ENCODE assay signal across 18 cellular contexts in the genomic region with DNA sequence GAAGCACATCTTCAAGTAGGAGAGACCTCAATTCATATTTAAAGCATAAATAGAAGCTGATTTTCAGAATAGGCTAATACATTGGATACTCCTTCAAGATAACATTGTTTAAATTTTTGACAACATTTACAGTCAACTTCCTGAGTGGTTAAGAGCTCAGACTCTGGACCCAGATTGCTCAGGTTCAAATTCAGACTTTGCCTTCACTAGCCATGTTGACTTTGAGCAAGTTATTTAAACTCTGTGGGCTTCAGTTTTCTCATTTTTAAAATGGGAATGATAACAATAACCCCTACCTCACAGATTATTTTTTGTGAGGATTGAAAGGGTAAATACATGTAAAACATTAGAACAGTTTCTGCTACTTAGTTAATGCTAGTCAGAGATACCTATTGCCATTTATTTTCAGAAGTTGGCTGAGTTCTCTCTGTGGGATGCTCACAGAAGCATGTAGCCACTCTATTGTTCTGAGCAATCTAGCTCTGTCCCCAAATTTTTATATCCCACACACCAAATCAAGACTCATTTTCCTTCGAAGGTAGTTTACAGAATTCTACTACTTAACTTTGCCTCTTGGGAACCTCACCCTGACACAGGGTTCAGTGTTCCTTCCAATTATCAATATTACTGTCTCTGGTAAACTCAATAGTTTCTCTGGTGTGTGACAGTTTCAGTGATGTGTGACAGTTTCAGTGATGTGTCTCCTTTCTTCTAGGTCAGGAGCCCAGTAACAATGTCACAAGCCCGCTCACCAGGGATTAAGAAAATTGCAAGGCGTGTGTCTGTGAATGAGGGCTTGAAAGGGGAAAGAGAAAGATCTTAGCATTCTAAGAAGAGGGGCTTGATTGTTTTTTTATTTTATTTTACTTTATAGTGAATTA.
DNase-seq lines count a peak whose midpoint lies in the region; ATAC-seq, FAIRE-seq and TF ChIP-seq lines count a peak whose summit lies in the region.
"Had no signal": no experiment of that assay in that cellular context is flagged by ENCODE, and none has a peak within 500 bp of the region (broad histone marks: within the 10 kb centered on the region; RNA-seq: fewer than 3 reads in every experiment).

No MANE protein-coding gene starts in this region.

- TF ChIP-seq POLR2A in GM12891 (IDR thresholded peaks at IDR 0.05; ENCODE audit: low read depth, low read length) = no peak

- H3K4me1 ChIP-seq in aorta (ENCODE audit: control insufficient read depth in 1 of 2, insufficient read depth in 2 of 2, low read length in 2 of 2) = peaks cover 0 to 2% of the 10 kb centered on the region in 2 donors
- H3K4me1 ChIP-seq: esophagus squamous epithelium had no signal

- H3K27ac ChIP-seq in caudate nucleus (ENCODE audit: low read depth, low read length) (no peak overlapping the region), aorta (ENCODE audit: low read depth in 1 of 2, low read length in 2 of 2) (no peak overlapping the region)
- H3K27ac ChIP-seq: A549, esophagus squamous epithelium, GM23248, thoracic aorta had no signal

- ATAC-seq in GM19438 (IDR thresholded peaks at IDR 0.05; ENCODE audit: low read depth, unreplicated experiment) = peak; percentile 85
- ATAC-seq in HG02763 (IDR thresholded peaks at IDR 0.05; ENCODE audit: unreplicated experiment) = peak; percentile 71
- ATAC-seq in HG03442 (IDR thresholded peaks at IDR 0.05; ENCODE audit: unreplicated experiment) = peak; percentile 70
- no peak for ATAC-seq in aorta (ENCODE audit: low FRiP score)
- ATAC-seq: A549, left ventricle myocardium superior, T-cell had no signal

- H3K27me3 ChIP-seq in aorta (ENCODE audit: control insufficient read depth in 1 of 2, insufficient read depth in 2 of 2, low read length in 1 of 2) = no peaks in the 10 kb centered on the region
- H3K27me3 ChIP-seq: esophagus squamous epithelium had no signal

- peak; percentile 78 for FAIRE-seq in GM12891 (lab: Jason Lieb, UNC)
- FAIRE-seq: A549, colon, D721Med had no signal

- intact Hi-C loops in aorta (cut with DNase I) = no loop called here

- no peak overlapping the region for H3K4me3 ChIP-seq in aorta (ENCODE audit: low read length in 2 of 2)
- H3K4me3 ChIP-seq: A549, esophagus squamous epithelium, GM23248, thoracic aorta had no signal

- no peaks in the 10 kb centered on the region for H3K9me3 ChIP-seq in aorta (ENCODE audit: control insufficient read depth, low read length)
- H3K9me3 ChIP-seq: A549, esophagus squamous epithelium, thoracic aorta had no signal

- no peaks in the 10 kb centered on the region for H3K36me3 ChIP-seq in aorta (ENCODE audit: control insufficient read depth in 1 of 2, insufficient read depth in 2 of 2, low read length in 1 of 2)
- H3K36me3 ChIP-seq: esophagus squamous epithelium, thoracic aorta had no signal

- 86 to 87% methylated on average over 3 of the region's 3 CpGs for WGBS in aorta, 2 donors

- no peak for DNase-seq in GM12891 (ENCODE audit: insufficient read length, low spot score)
- no peak for DNase-seq in caudate nucleus (lab: John Stamatoyannopoulos, UW)
- no peak for DNase-seq in aorta
- DNase-seq in activated CD4-positive, alpha-beta T cell treated with anti-CD3 and anti-CD28 coated beads for 1 hour = no peak
- DNase-seq in SIG-M5 treated with dmso at 0.1 percent for 504 hours (lab: John Stamatoyannopoulos, UW; ENCODE audit: unreplicated experiment) = no peak
- DNase-seq: activated T-cell treated with anti-CD3 and anti-CD28 coated beads, Interleukin-2, amount 50 U/mL, for 48 hours; esophagus squamous epithelium; GM23248; left ventricle myocardium superior; MV-4-11; T-cell had no signal

TF ChIP-seq in GM12891, 5 proteins besides CTCF, POLR2A, EP300 and RAD21:
- TF ChIP-seq TAF1 (IDR thresholded peaks at IDR 0.05; ENCODE audit: low read depth, low read length) (no peak), PAX5 (IDR thresholded peaks at IDR 0.05; ENCODE audit: insufficient read depth, low read length, severe bottlenecking) (no peak), POLR2AphosphoS5 (IDR thresholded peaks at IDR 0.05; ENCODE audit: low read depth, low read length) (no peak), POU2F2 (IDR thresholded peaks at IDR 0.05; ENCODE audit: low read depth, low read length) (no peak), SPI1 (IDR thresholded peaks at IDR 0.05; ENCODE audit: low read depth, low read length) (no peak)
